ENCODE assay signal across 1 cellular context in genomic region chr4:155954939-155955338, GRCh38.
TF ChIP-seq lines count a peak whose summit lies in the region.

No MANE protein-coding gene starts in this region.

TF ChIP-seq in SK-N-SH, 30 proteins besides CTCF, POLR2A, EP300 and RAD21:
- TF ChIP-seq NFIC (IDR thresholded peaks at IDR 0.05; ENCODE audit: borderline replicate concordance) (no peak), POLR2AphosphoS5 (IDR thresholded peaks at IDR 0.05; ENCODE audit: low read depth, low read length) (no peak), FOXJ3 (CRISPR knock-in tag; IDR thresholded peaks at IDR 0.05) (no peak), MEF2A (IDR thresholded peaks at IDR 0.05; ENCODE audit: borderline replicate concordance, low read depth) (no peak), GATA2 (CRISPR knock-in tag; IDR thresholded peaks at IDR 0.05) (no peak), RFX5 (IDR thresholded peaks at IDR 0.05; ENCODE audit: low read length) (no peak), GABPA (IDR thresholded peaks at IDR 0.05; ENCODE audit: low read depth) (no peak), FOXM1 (IDR thresholded peaks at IDR 0.05; ENCODE audit: low read depth) (no peak), RXRA (IDR thresholded peaks at IDR 0.05; ENCODE audit: borderline replicate concordance, low read depth) (no peak), ELF1 (IDR thresholded peaks at IDR 0.05) (no peak), EZH2phosphoT487 (IDR thresholded peaks at IDR 0.05; ENCODE audit: borderline replicate concordance, low read depth) (no peak), USF1 (IDR thresholded peaks at IDR 0.05; ENCODE audit: borderline replicate concordance, low read depth) (no peak), SIN3A (IDR thresholded peaks at IDR 0.05; ENCODE audit: borderline replicate concordance, low read depth, low read length) (no peak), REST (IDR thresholded peaks at IDR 0.05; ENCODE audit: low read depth, low read length) (no peak)
- TF ChIP-seq, protein P1, sequence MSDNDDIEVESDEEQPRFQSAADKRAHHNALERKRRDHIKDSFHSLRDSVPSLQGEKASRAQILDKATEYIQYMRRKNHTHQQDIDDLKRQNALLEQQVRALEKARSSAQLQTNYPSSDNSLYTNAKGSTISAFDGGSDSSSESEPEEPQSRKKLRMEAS (IDR thresholded peaks at IDR 0.05; ENCODE audit: low read depth): no peak
- TF ChIP-seq, protein P2, sequence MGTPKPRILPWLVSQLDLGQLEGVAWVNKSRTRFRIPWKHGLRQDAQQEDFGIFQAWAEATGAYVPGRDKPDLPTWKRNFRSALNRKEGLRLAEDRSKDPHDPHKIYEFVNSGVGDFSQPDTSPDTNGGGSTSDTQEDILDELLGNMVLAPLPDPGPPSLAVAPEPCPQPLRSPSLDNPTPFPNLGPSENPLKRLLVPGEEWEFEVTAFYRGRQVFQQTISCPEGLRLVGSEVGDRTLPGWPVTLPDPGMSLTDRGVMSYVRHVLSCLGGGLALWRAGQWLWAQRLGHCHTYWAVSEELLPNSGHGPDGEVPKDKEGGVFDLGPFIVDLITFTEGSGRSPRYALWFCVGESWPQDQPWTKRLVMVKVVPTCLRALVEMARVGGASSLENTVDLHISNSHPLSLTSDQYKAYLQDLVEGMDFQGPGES (IDR thresholded peaks at IDR 0.05; ENCODE audit: low read depth, low read length): no peak
- TF ChIP-seq, protein P3, sequence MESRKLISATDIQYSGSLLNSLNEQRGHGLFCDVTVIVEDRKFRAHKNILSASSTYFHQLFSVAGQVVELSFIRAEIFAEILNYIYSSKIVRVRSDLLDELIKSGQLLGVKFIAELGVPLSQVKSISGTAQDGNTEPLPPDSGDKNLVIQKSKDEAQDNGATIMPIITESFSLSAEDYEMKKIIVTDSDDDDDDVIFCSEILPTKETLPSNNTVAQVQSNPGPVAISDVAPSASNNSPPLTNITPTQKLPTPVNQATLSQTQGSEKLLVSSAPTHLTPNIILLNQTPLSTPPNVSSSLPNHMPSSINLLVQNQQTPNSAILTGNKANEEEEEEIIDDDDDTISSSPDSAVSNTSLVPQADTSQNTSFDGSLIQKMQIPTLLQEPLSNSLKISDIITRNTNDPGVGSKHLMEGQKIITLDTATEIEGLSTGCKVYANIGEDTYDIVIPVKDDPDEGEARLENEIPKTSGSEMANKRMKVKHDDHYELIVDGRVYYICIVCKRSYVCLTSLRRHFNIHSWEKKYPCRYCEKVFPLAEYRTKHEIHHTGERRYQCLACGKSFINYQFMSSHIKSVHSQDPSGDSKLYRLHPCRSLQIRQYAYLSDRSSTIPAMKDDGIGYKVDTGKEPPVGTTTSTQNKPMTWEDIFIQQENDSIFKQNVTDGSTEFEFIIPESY (IDR thresholded peaks at IDR 0.05; ENCODE audit: borderline replicate concordance, low read depth): no peak
